Comparison of ENCODE assay signal across 12 cellular contexts in genomic region chrX:150161092-150161672, GRCh38.
"Had no signal": no experiment of that assay in that cellular context is flagged by ENCODE, and none has a peak within 500 bp of the region (broad histone marks: within the 10 kb centered on the region; RNA-seq: fewer than 3 reads in every experiment).

No MANE protein-coding gene starts in this region.

- H3K4me2 ChIP-seq: hepatocyte had no signal

- H3K4me1 ChIP-seq: body of pancreas, pancreas, uterus had no signal

- H2AFZ ChIP-seq: hepatocyte had no signal

- H3K36me3 ChIP-seq: pancreas, uterus had no signal

- ATAC-seq: body of pancreas, left lobe of liver, pancreas had no signal

- H3K79me2 ChIP-seq: hepatocyte had no signal

- H3K27me3 ChIP-seq: body of pancreas, hepatocyte, pancreas, uterus had no signal

- H3K9me3 ChIP-seq: body of pancreas, pancreas, uterus had no signal

- H3K27ac ChIP-seq: body of pancreas, hepatocyte, pancreas, uterus had no signal

- H3K4me3 ChIP-seq: body of pancreas, hepatocyte, pancreas, uterus had no signal

- DNase-seq: activated B cell treated with CpG ODN at 0.5 μM for 24 hours; activated CD4-positive, alpha-beta T cell treated with anti-CD3 and anti-CD28 coated beads for 48 hours; activated CD8-positive, alpha-beta memory T cell treated with anti-CD3 and anti-CD28 coated beads, Interleukin-2, amount 50 U/mL, for 48 hours; activated gamma-delta T cell treated with Interleukin-2 at 50 U/mL for 16 hours; body of pancreas; caudate nucleus; midbrain; pancreas; stimulated activated CD4-positive, alpha-beta T cell treated with anti-CD3 and anti-CD28 coated beads, Interleukin-1b, Interleukin-23, amount 100 ng/mL, for 48 hours; uterus had no signal
